ENCODE assay signal across 9 cellular contexts in the genomic region with DNA sequence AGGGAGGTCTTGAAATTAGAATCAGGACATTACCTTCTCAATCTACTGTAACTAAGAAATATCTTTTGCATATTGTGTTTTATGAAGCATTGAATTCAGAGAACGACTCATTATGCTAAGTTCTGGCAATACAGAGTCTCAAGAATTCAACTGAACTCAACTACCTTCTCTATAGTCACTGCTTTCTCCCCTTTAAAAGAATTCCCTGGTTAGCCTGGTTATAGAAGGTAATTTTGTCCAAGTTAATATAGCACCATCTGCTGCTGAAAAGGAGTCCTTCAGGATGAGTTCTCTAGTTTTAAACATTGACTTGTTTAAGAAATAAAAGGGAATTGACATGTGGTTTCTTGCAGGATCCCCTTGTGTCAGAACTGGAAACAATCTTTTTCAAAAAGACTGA.
DNase-seq lines count a peak whose midpoint lies in the region; ATAC-seq and TF ChIP-seq lines count a peak whose summit lies in the region.
"Had no signal": no experiment of that assay in that cellular context is flagged by ENCODE, and none has a peak within 500 bp of the region (broad histone marks: within the 10 kb centered on the region; RNA-seq: fewer than 3 reads in every experiment).

No MANE protein-coding gene starts in this region.

- H3K27ac ChIP-seq in MM.1S (ENCODE audit: low read length), result no peak overlapping the region
- H3K27ac ChIP-seq in mammary epithelial cell (ENCODE audit: insufficient read depth, low read depth, low read length), result no peak overlapping the region
- no peak overlapping the region for H3K27ac ChIP-seq in vagina
- H3K27ac ChIP-seq: SJCRH30 had no signal

- H3K36me3 ChIP-seq in MM.1S (replicated peaks; ENCODE audit: insufficient read depth, low read length) (no peaks in the 10 kb centered on the region), mammary epithelial cell (ENCODE audit: insufficient read depth, low read length) (no peaks in the 10 kb centered on the region), vagina (no peaks in the 10 kb centered on the region)
- H3K36me3 ChIP-seq: SJCRH30 had no signal

- H2AFZ ChIP-seq in MM.1S (ENCODE audit: low read length), result no peak overlapping the region
- no peak overlapping the region for H2AFZ ChIP-seq in mammary epithelial cell (ENCODE audit: low read depth, low read length)

- in situ Hi-C loops in mammary epithelial cell (cut with MboI; ENCODE audit: low sequenced_read_pairs in 2 of 2), result loop anchor here in 1 of 2 donors (10.0 to 25.0 kb wide), 2 partner anchors 102 to 695 kb away; no protein-coding TSS in a partner anchor

- intact Hi-C loops in mammary epithelial cell (cut with micrococcal nuclease) (loop anchor here (1.0 kb wide), 3 partner anchors 102 to 151 kb away; no protein-coding TSS in a partner anchor), vagina (cut with DNase I) (no loop called here)

- no peak for ATAC-seq in HG03097 (IDR thresholded peaks at IDR 0.05; ENCODE audit: low FRiP score, unreplicated experiment)

- TF ChIP-seq CTCF in MM.1S (IDR thresholded peaks at IDR 0.05; ENCODE audit: low read length), result peak; percentile 52
- TF ChIP-seq CTCF in mammary epithelial cell (conservative IDR thresholded peaks at IDR 0.05 in 1 of 2, IDR thresholded peaks at IDR 0.05 in 1 of 2; ENCODE audit: extremely low read depth in 1 of 2, insufficient read depth in 1 of 2, low read depth in 1 of 2, low read length in 2 of 2), result peak; percentile 36 to 68
- peak in 1 of 3 experiments; percentile 43 for TF ChIP-seq CTCF in vagina (IDR thresholded peaks at IDR 0.05)

- H3K79me2 ChIP-seq in MM.1S (ENCODE audit: low read length), result no peaks in the 10 kb centered on the region
- no peaks in the 10 kb centered on the region for H3K79me2 ChIP-seq in mammary epithelial cell (ENCODE audit: insufficient read depth, low read length)

- H3K4me3 ChIP-seq in MM.1S (ENCODE audit: low read length) (no peak overlapping the region), mammary epithelial cell (replicated peaks in 1 of 3; ENCODE audit: insufficient read depth in 1 of 3, low read depth in 2 of 3, low read length in 3 of 3) (no peak overlapping the region), vagina (no peak overlapping the region)
- H3K4me3 ChIP-seq: SJCRH30 had no signal

- no peaks in the 10 kb centered on the region for H3F3A ChIP-seq in MM.1S (ENCODE audit: insufficient read depth, low read length)

- H3K27me3 ChIP-seq in MM.1S (replicated peaks; ENCODE audit: insufficient read depth, low read length), result no peaks in the 10 kb centered on the region
- H3K27me3 ChIP-seq in mammary epithelial cell (ENCODE audit: insufficient read depth, low read length), result no peaks in the 10 kb centered on the region
- no peaks in the 10 kb centered on the region for H3K27me3 ChIP-seq in vagina
- H3K27me3 ChIP-seq: SJCRH30 had no signal

- H4K20me1 ChIP-seq in MM.1S (ENCODE audit: insufficient read depth, low read length), result no peaks in the 10 kb centered on the region
- H4K20me1 ChIP-seq in mammary epithelial cell (ENCODE audit: insufficient read depth, low read length), result no peaks in the 10 kb centered on the region

- TF ChIP-seq POLR2A in vagina (IDR thresholded peaks at IDR 0.05), result no peak

- no TSS peak for BruUV-seq in mammary epithelial cell (replicated peaks; lab: Mats Ljungman, UMichigan)

- no peaks in the 10 kb centered on the region for H3K4me1 ChIP-seq in MM.1S (ENCODE audit: low read length)
- peaks cover 10% of the 10 kb centered on the region for H3K4me1 ChIP-seq in mammary epithelial cell (ENCODE audit: insufficient read depth, low read length)
- peaks cover 12% of the 10 kb centered on the region for H3K4me1 ChIP-seq in vagina
- H3K4me1 ChIP-seq: SJCRH30 had no signal

- DNase-seq in COLO829 (ENCODE audit: low spot score) (peak; percentile 57), MM.1S (peak; percentile 54), mammary epithelial cell (peak; percentile 34), lung microvascular endothelial cell (ENCODE audit: low read depth in 2 of 2) (peak; percentile 40 to 42), vagina (ENCODE audit: extremely low spot score in 2 of 2) (no peak)
- DNase-seq in stimulated activated CD4-positive, alpha-beta T cell treated with anti-CD3 and anti-CD28 coated beads, Interleukin-4, amount 100 ng/mL, for 24 hours, result no peak
- DNase-seq in stimulated activated naive CD4-positive, alpha-beta T cell (lab: John Stamatoyannopoulos, UW), result no peak

- CTCF ChIA-PET in mammary epithelial cell (lab: Charles Lee; ENCODE audit: low non-redundant PET), result no interaction called here

- H3K9me3 ChIP-seq in MM.1S (replicated peaks; ENCODE audit: insufficient read depth, low read length), result no peaks in the 10 kb centered on the region
- H3K9me3 ChIP-seq in mammary epithelial cell (replicated peaks; ENCODE audit: insufficient read depth, low read length), result no peaks in the 10 kb centered on the region
- no peaks in the 10 kb centered on the region for H3K9me3 ChIP-seq in vagina
- H3K9me3 ChIP-seq: SJCRH30 had no signal

- H3K9ac ChIP-seq in MM.1S (ENCODE audit: low read length) (no peak overlapping the region), mammary epithelial cell (ENCODE audit: insufficient read depth, low read length) (no peak overlapping the region)

- dilution Hi-C loops in mammary epithelial cell (cut with HindIII; ENCODE audit: low sequenced_read_pairs), result no loop called here

- no peak overlapping the region for H3K4me2 ChIP-seq in MM.1S (ENCODE audit: low read depth, low read length)
- H3K4me2 ChIP-seq in mammary epithelial cell (ENCODE audit: insufficient read depth, low read depth, low read length), result no peak overlapping the region

- WGBS in mammary epithelial cell (ENCODE audit: low coverage, missing lambda C conversion rate), result 0% methylated on average over 1 of the region's 1 CpG

- H3K9me2 ChIP-seq in MM.1S (replicated peaks; ENCODE audit: insufficient read depth, low read length), result no peaks in the 10 kb centered on the region

Comparison
In these comparisons a context has a peak if more than half of its experiments do, and no peak if none do; other contexts are left out.
1. DNase-seq: peak in COLO829 (single experiment), MM.1S (single experiment), mammary epithelial cell (single experiment) and lung microvascular endothelial cell (2 of 2); none in stimulated activated CD4-positive, alpha-beta T cell treated with anti-CD3 and anti-CD28 coated beads, Interleukin-4, amount 100 ng/mL, for 24 hours (single experiment), vagina (0 of 2) and stimulated activated naive CD4-positive, alpha-beta T cell (0 of 6).